8 cellular contexts compared by ENCODE assay signal in the genomic region with DNA sequence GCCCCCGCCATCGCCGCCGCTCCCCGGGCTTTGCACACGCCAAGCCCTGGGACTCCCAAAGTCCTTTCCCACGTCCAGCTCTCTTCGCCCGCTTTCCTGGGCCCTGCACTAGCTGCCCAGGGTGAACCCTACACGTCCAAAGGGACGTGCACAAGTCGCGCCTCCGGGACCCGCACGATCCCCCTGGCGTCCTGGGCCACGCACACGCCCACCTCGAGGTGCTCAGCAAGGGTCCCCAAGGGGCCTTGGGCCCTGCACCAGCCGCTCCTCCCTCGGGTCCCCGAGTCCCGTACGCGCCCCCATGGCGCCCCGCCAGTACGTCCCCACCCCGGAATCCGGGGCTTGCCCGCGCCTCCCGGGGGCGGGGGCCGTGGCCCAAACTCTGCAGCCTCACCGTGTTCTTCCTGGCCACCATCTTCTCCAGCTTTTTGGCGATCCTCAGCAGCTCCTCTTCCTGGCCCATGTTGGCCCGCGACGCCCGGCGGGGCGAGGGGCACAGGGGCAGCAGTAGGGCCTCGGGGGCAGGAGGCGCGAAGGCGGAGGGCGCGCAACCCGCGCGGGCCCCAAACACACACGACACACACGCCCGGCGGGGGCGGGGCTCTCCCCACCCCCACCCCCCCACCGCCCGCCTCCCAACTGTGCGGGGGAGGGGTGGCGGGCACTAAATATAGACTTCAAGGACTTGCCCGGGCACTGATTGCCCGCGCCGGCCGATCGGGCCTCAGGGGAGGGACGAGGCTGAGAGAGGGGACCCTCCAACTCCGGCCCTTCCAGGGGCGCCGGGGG. TPM values are rescaled to one million over a fixed set of nuclear protein-coding genes. Genes with fewer than 3 reads are reported as not detected.
DNase-seq lines count a peak whose midpoint lies in the region; ATAC-seq and TF ChIP-seq lines count a peak whose summit lies in the region.

A gene (minus strand): TSS at position 578 of the 789 bp plus-strand sequence. CDS start 115 bp downstream, at position 463.

- H3K27me3 Mint-ChIP-seq in activated B cell treated with CpG ODN at 0.5 μM for 24 hours: peaks cover 26% of the 10 kb centered on the region

- ATAC-seq in activated B cell treated with CpG ODN at 0.5 μM for 24 hours (ENCODE audit: low read depth) (peak; percentile 56), mucosa of descending colon (peak; percentile 60), HG03097 (IDR thresholded peaks at IDR 0.05; ENCODE audit: low FRiP score, unreplicated experiment) (no peak)

- no peaks in the 10 kb centered on the region for H3K36me3 Mint-ChIP-seq in activated B cell treated with CpG ODN at 0.5 μM for 24 hours (ENCODE audit: low read depth)

- POLR2A ChIA-PET in activated B cell treated with CpG ODN at 0.5 μM for 24 hours (lab: Charles Lee): interaction anchor here (0.6 kb wide), 2 partner anchors 118 to 1323 kb away, joined by 3 to 5 read pairs; no protein-coding TSS in a partner anchor

- no peak within 1 kb of the TSS for H3K27ac ChIP-seq in ectodermal cell (ENCODE audit: insufficient read depth, low read depth, low read length, poor library complexity, severe bottlenecking)
- H3K27ac ChIP-seq in tibial nerve: peak within 1 kb of the TSS; percentile 45 to 79 (median 74)

- H3K4me1 Mint-ChIP-seq in activated B cell treated with CpG ODN at 0.5 μM for 24 hours: peaks cover 16% of the 10 kb centered on the region

- peaks cover 83% of the 10 kb centered on the region for H3K27me3 ChIP-seq in ectodermal cell (ENCODE audit: control insufficient read depth, insufficient read depth, low read length, poor library complexity, severe bottlenecking)
- no peaks in the 10 kb centered on the region for H3K27me3 ChIP-seq in tibial nerve

- H3K36me3 ChIP-seq in ectodermal cell (ENCODE audit: control insufficient read depth, insufficient read depth, low read length): no peaks in the 10 kb centered on the region
- no peaks in the 10 kb centered on the region for H3K36me3 ChIP-seq in mucosa of descending colon (ENCODE audit: low read depth)
- peaks cover 0 to 16% (median 0%) of the 10 kb centered on the region in 3 donors for H3K36me3 ChIP-seq in tibial nerve

- DNase-seq in GM03348 (ENCODE audit: low spot score) (peak; percentile 72), activated B cell treated with CpG ODN at 0.5 μM for 24 hours (no peak), mucosa of descending colon (peak; percentile 75 to 85 (median 85)), tibial nerve (ENCODE audit: low spot score in 2 of 2) (no peak), NCI-H2081 treated with DMSO at 0.1 percent for 48 hours (lab: John Stamatoyannopoulos, UW) (no peak), ecto neural progenitor cell (ENCODE audit: low spot score) (no peak)

- peak within 1 kb of the TSS; percentile 83 for H3K4me3 Mint-ChIP-seq in activated B cell treated with CpG ODN at 0.5 μM for 24 hours

- H3K9me3 ChIP-seq in ectodermal cell (ENCODE audit: control insufficient read depth, low read length) (no peaks in the 10 kb centered on the region), mucosa of descending colon (no peaks in the 10 kb centered on the region), tibial nerve (no peaks in the 10 kb centered on the region)

- H3K4me1 ChIP-seq in ectodermal cell (ENCODE audit: control insufficient read depth, insufficient read depth, low read length): peaks cover 11% of the 10 kb centered on the region
- H3K4me1 ChIP-seq in mucosa of descending colon (ENCODE audit: low read depth): peaks cover 26% of the 10 kb centered on the region
- peaks cover 0 to 42% (median 22%) of the 10 kb centered on the region in 4 donors for H3K4me1 ChIP-seq in tibial nerve

- TF ChIP-seq POLR2A in tibial nerve (IDR thresholded peaks at IDR 0.05): no peak

- no peak for TF ChIP-seq CTCF in activated B cell treated with CpG ODN at 0.5 μM for 24 hours (IDR thresholded peaks at IDR 0.05)
- TF ChIP-seq CTCF in mucosa of descending colon (IDR thresholded peaks at IDR 0.05): no peak
- no peak for TF ChIP-seq CTCF in tibial nerve (IDR thresholded peaks at IDR 0.05)

- no peak within 1 kb of the TSS for H3K27ac Mint-ChIP-seq in activated B cell treated with CpG ODN at 0.5 μM for 24 hours

- 2 to 3% methylated on average over 64 to 71 of the region's 72 CpGs for WGBS in ectodermal cell, 2 experiments
- 1 to 4% methylated on average over 32 to 37 of the region's 72 CpGs for WGBS in tibial nerve, 2 donors

- CTCF ChIA-PET in activated B cell treated with CpG ODN at 0.5 μM for 24 hours (lab: Charles Lee): no interaction called here

- H3K9me3 Mint-ChIP-seq in activated B cell treated with CpG ODN at 0.5 μM for 24 hours: no peaks in the 10 kb centered on the region

- peak within 1 kb of the TSS; percentile 24 for H3K4me3 ChIP-seq in ectodermal cell (ENCODE audit: insufficient read depth, low read depth, low read length)
- peak within 1 kb of the TSS; percentile 56 for H3K4me3 ChIP-seq in mucosa of descending colon
- peak within 1 kb of the TSS; percentile 43 to 69 (median 52) for H3K4me3 ChIP-seq in tibial nerve

- intact Hi-C loops in activated B cell treated with CpG ODN at 0.5 μM for 24 hours (cut with micrococcal nuclease) (no loop called here), mucosa of descending colon (cut with DNase I, micrococcal nuclease) (no loop called here)

- peak in 1 of 2 donors; percentile 24 for TF ChIP-seq EP300 in tibial nerve (IDR thresholded peaks at IDR 0.05)

RNA-seq across cellular contexts. Expression of the gene that starts here (rescaled TPM):
- total RNA-seq in activated B cell treated with CpG ODN at 0.5 μM for 24 hours (not detected in 2 replicates), mucosa of descending colon (100 to 1,000 TPM in 2 of 3 donors, 10 to 100 TPM in 1; 95.7 to 200 (median 125) TPM), tibial nerve (10 to 100 TPM; 21.0 to 48.5 (median 38.8) TPM)
- polyA plus RNA-seq in ectodermal cell (2013, experiment 1 of 4): 1.2 TPM
- 1.0 TPM for polyA plus RNA-seq in ectodermal cell (2013, experiment 2 of 4)
- polyA plus RNA-seq in ectodermal cell (2013, experiment 3 of 4): 0.91 TPM
- polyA plus RNA-seq in ectodermal cell (2013, experiment 4 of 4): 1.1 TPM

Comparison
In these comparisons a context has a peak if more than half of its experiments do, and no peak if none do; other contexts are left out.
1. RNA of the gene that starts here (total RNA-seq): 95.7 to 200 TPM in mucosa of descending colon and 21.0 to 48.5 TPM in tibial nerve; not detected in activated B cell treated with CpG ODN at 0.5 μM for 24 hours; every median in the first group is over 10 times any median in the second.
2. Peak in ATAC-seq in activated B cell treated with CpG ODN at 0.5 μM for 24 hours; RNA of the gene not detected or under 1 TPM.
3. DNase-seq: peak in GM03348 (single experiment) and mucosa of descending colon (3 of 3); none in activated B cell treated with CpG ODN at 0.5 μM for 24 hours (single experiment), tibial nerve (0 of 2), NCI-H2081 treated with DMSO at 0.1 percent for 48 hours (single experiment) and ecto neural progenitor cell (single experiment).
4. Peak in every context shown above with its lines, with median percentiles within 50 percentile points of each other: H3K4me3 ChIP-seq.